8 cellular contexts compared by ENCODE assay signal in the genomic region with DNA sequence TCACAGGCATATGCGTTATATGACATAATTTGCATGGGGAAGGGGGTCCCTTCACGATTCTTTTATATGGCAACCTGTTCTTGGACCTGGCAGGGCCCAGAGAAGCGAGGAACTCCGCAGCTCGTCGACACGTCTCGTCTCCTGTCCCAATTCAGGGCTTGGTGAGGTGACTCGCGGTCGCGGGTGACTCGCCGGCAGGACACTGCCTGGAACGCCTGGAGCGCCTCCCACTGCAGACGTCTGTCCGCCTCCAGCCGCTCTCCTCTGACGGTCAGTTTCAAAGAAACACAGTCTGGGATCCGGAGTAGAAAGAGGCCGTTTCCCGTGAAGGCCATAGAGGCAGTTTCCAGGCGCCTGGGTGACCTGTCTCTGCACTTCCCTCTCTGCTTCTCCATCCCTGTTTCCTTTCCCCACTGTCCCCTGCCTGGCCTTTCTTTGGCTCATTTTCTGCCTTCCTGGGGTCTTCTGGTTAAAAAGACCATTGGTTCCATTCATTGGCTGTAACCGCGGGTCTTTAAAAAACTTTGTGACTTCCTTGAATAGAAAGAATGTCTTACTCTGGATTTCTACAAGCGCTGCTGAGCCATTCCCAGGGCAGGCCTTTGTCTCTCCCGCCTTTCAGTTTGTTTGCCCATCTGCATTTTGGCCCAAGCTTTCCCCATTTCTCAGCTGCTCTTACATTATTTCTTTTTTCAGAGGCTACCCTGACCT. TPM values are rescaled to one million over a fixed set of nuclear protein-coding genes. Genes with fewer than 3 reads are reported as not detected.
DNase-seq lines count a peak whose midpoint lies in the region; ATAC-seq lines count a peak whose summit lies in the region.

No MANE protein-coding gene starts in this region.

- H3K9me3 ChIP-seq in mucosa of stomach (ENCODE audit: control insufficient read depth, low read length) = no peaks in the 10 kb centered on the region

- peaks cover 24% of the 10 kb centered on the region for H3K79me2 ChIP-seq in ACC112 (ENCODE audit: control insufficient read depth, insufficient read depth, low read length, unreplicated experiment)

- peak overlapping the region; percentile 92 to 95 for H3K4me3 Mint-ChIP-seq in effector memory CD8-positive, alpha-beta T cell

- H3K9me3 Mint-ChIP-seq in effector memory CD8-positive, alpha-beta T cell = no peaks in the 10 kb centered on the region

- DNase-seq in M059J (ENCODE audit: low read depth) (peak; percentile 71), T1000 (lab: John Stamatoyannopoulos, UW) (no peak), cerebellar nuclear complex (lab: John Stamatoyannopoulos, UW) (no peak)
- DNase-seq in effector memory CD8-positive, alpha-beta T cell = no peak

- peaks cover 70 to 72% of the 10 kb centered on the region in 2 donors for H3K4me1 Mint-ChIP-seq in effector memory CD8-positive, alpha-beta T cell (ENCODE audit: low read depth in 2 of 2)

- no peak for ATAC-seq in effector memory CD8-positive, alpha-beta T cell (replicated peaks)
- ATAC-seq in GM21367 (IDR thresholded peaks at IDR 0.05; ENCODE audit: unreplicated experiment) (no peak), GM19035 (IDR thresholded peaks at IDR 0.05; ENCODE audit: unreplicated experiment) (no peak)

- peak overlapping the region; percentile 86 to 100 for H3K27ac Mint-ChIP-seq in effector memory CD8-positive, alpha-beta T cell

- peak overlapping the region; percentile 90 for H3K4me3 ChIP-seq in ACC112 (ENCODE audit: low read depth, low read length)
- peak overlapping the region; percentile 79 for H3K4me3 ChIP-seq in mucosa of stomach (ENCODE audit: low read length)

- H3K36me3 ChIP-seq in ACC112 (ENCODE audit: insufficient read depth, low read length) (peaks cover 26% of the 10 kb centered on the region), mucosa of stomach (ENCODE audit: control insufficient read depth, insufficient read depth, low read length) (no peaks in the 10 kb centered on the region)

- H3K27me3 ChIP-seq in ACC112 (ENCODE audit: insufficient read depth, low read length) (no peaks in the 10 kb centered on the region), mucosa of stomach (ENCODE audit: control insufficient read depth, insufficient read depth, low read length) (no peaks in the 10 kb centered on the region)

- H3K4me1 ChIP-seq in ACC112 (ENCODE audit: control insufficient read depth, insufficient read depth, low read length, unreplicated experiment) (peaks cover 63% of the 10 kb centered on the region), mucosa of stomach (ENCODE audit: control insufficient read depth, insufficient read depth, low read length) (peaks cover 29% of the 10 kb centered on the region)

- H3K27ac ChIP-seq in ACC112 (ENCODE audit: low read depth, low read length) = peak overlapping the region; percentile 98; the same call in 1 of the 2 replicates

- peaks cover 76% of the 10 kb centered on the region for H3K36me3 Mint-ChIP-seq in effector memory CD8-positive, alpha-beta T cell (ENCODE audit: insufficient read depth)

- H3K9ac ChIP-seq in mucosa of stomach (ENCODE audit: low read length) = peak overlapping the region; percentile 83

- no peaks in the 10 kb centered on the region for H3K27me3 Mint-ChIP-seq in effector memory CD8-positive, alpha-beta T cell

- no peak overlapping the region for H2AFZ ChIP-seq in ACC112 (ENCODE audit: low read length, unreplicated experiment)

RNA-seq across cellular contexts. Expression of a gene that starts 1.2 kb away (rescaled TPM):
- 11.7 and 21.1 TPM in 2 replicates for total RNA-seq in M059J (2014; rRNA removed; shearing (Covaris generic))

RNA-seq across cellular contexts. Expression of a gene that starts 54.9 kb away (rescaled TPM):
- 0.25 and 0.62 TPM in 2 replicates for total RNA-seq in M059J (2014; rRNA removed; shearing (Covaris generic))
